In the genomic region with DNA sequence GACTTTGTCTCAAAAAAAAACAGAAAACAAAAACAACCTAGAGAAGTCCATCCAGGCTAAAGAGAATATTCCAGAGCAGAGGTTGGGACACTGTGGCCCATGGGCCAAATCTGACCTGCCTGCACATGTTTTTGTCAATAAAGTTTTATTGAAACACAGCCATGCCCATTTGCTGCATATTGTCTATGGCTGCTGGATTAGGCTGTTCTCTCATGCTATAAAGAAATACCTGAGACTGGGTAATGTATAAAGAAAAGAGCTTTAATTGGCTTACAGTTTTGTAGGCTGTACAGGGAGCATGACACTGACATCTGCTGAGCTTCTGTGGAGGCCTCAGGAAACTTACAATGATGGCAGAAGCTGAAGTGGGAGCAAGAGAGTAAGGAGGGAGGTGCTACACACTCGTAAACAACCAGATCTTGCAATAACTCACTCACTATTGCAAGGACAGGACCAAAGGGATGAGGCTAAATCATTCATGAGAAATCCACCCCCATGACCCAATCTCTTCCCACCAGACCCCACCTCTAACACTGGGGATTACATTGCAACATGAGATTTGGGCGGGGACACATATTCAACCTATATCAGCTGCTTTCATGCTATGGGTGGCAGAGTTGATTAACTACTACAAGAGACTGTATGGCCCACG, we compare ENCODE assay signal across 1 cellular context.
TF ChIP-seq lines count a peak whose summit lies in the region.
"Not testable (repeated sequence)": the region's sequence is repeated elsewhere in the genome, so short reads cannot be mapped to it uniquely, and the experiment has no call there.

No MANE protein-coding gene starts in this region.

TF ChIP-seq in K562, 482 proteins besides CTCF, POLR2A, EP300 and RAD21 (continued from another document):
- TF ChIP-seq, protein P1, sequence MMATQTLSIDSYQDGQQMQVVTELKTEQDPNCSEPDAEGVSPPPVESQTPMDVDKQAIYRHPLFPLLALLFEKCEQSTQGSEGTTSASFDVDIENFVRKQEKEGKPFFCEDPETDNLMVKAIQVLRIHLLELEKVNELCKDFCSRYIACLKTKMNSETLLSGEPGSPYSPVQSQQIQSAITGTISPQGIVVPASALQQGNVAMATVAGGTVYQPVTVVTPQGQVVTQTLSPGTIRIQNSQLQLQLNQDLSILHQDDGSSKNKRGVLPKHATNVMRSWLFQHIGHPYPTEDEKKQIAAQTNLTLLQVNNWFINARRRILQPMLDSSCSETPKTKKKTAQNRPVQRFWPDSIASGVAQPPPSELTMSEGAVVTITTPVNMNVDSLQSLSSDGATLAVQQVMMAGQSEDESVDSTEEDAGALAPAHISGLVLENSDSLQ (IDR thresholded peaks at IDR 0.05), result peak; percentile 88
- TF ChIP-seq KDM1A (IDR thresholded peaks at IDR 0.05) (peak; percentile 97 to 98), NCOR1 (IDR thresholded peaks at IDR 0.05) (peak; percentile 93), LEF1 (IDR thresholded peaks at IDR 0.05) (peak; percentile 71; the same call in 1 of the 2 replicates), HDAC3 (IDR thresholded peaks at IDR 0.05; ENCODE audit: borderline replicate concordance, partially characterized antibody) (peak; percentile 76), CEBPG (CRISPR knock-in tag; IDR thresholded peaks at IDR 0.05) (peak; percentile 92), CEBPG (tag; conservative IDR thresholded peaks at IDR 0.05 in 1 of 2, IDR thresholded peaks at IDR 0.05 in 1 of 2) (peak in 1 of 2 experiments; percentile 79; a peak in 2 of 4 replicates), TAL1 (IDR thresholded peaks at IDR 0.05) (peak; percentile 97), ATF1 (tag; IDR thresholded peaks at IDR 0.05) (0 out of 2 replicates have a peak, but pooled peaks have one; percentile 13), ZMIZ1 (IDR thresholded peaks at IDR 0.05; ENCODE audit: low read depth in 2 of 2, low read length in 2 of 2) (0 out of 4 replicates have a peak, but pooled peaks of 1 of the 2 experiments have one; percentile 45)
- not testable (repeated sequence) for TF ChIP-seq ATF1 (CRISPR knock-in tag; IDR thresholded peaks at IDR 0.05)
- TF ChIP-seq, protein P2, sequence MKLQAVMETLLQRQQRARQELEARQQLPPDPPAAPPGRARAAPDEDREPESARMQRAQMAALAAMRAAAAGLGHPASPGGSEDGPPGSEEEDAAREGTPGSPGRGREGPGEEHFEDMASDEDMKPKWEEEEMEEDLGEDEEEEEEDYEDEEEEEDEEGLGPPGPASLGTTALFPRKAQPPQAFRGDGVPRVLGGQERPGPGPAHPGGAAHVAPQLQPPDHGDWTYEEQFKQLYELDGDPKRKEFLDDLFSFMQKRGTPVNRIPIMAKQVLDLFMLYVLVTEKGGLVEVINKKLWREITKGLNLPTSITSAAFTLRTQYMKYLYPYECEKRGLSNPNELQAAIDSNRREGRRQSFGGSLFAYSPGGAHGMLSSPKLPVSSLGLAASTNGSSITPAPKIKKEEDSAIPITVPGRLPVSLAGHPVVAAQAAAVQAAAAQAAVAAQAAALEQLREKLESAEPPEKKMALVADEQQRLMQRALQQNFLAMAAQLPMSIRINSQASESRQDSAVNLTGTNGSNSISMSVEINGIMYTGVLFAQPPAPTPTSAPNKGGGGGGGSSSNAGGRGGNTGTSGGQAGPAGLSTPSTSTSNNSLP (IDR thresholded peaks at IDR 0.05; ENCODE audit: borderline replicate concordance, low read depth, low read length), result 0 out of 2 replicates have a peak, but pooled peaks have one; percentile 24
- TF ChIP-seq, protein P3, sequence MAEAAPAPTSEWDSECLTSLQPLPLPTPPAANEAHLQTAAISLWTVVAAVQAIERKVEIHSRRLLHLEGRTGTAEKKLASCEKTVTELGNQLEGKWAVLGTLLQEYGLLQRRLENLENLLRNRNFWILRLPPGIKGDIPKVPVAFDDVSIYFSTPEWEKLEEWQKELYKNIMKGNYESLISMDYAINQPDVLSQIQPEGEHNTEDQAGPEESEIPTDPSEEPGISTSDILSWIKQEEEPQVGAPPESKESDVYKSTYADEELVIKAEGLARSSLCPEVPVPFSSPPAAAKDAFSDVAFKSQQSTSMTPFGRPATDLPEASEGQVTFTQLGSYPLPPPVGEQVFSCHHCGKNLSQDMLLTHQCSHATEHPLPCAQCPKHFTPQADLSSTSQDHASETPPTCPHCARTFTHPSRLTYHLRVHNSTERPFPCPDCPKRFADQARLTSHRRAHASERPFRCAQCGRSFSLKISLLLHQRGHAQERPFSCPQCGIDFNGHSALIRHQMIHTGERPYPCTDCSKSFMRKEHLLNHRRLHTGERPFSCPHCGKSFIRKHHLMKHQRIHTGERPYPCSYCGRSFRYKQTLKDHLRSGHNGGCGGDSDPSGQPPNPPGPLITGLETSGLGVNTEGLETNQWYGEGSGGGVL (CRISPR knock-in tag; IDR thresholded peaks at IDR 0.05), result 0 out of 2 replicates have a peak, but pooled peaks have one; percentile 35
